ENCODE assay signal across 22 cellular contexts in the genomic region with DNA sequence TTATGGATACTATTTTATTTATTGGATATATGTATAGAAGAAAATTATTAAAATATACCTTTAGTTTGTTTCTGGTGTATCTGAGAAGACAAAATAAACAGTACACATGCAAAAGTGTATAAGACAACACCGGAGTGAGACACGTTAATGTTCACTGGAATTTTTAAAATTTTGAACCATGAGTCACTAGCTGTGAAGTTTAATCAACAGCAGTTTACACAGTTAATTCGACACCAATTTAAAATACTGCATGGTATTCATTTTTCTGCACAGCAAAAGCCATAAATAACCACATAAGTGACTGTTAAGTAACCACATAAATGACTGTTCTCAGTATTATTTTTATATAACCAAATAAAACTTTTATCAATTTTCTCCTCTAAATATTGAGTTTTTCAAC.
DNase-seq lines count a peak whose midpoint lies in the region; ATAC-seq lines count a peak whose summit lies in the region.
"Had no signal": no experiment of that assay in that cellular context is flagged by ENCODE, and none has a peak within 500 bp of the region (broad histone marks: within the 10 kb centered on the region; RNA-seq: fewer than 3 reads in every experiment).

No MANE protein-coding gene starts in this region.

- no peak overlapping the region for H3K27ac Mint-ChIP-seq in activated T-cell treated with anti-CD3 and anti-CD28 coated beads, Interleukin-2, amount 50 U/mL, for 24 hours
- H3K27ac Mint-ChIP-seq: CD4-positive, alpha-beta T cell; IgD-negative memory B cell had no signal

- no peaks in the 10 kb centered on the region for H3K9me3 Mint-ChIP-seq in activated T-cell treated with anti-CD3 and anti-CD28 coated beads, Interleukin-2, amount 50 U/mL, for 24 hours
- H3K9me3 Mint-ChIP-seq: CD4-positive, alpha-beta T cell had no signal

- H3K4me1 Mint-ChIP-seq in activated T-cell treated with anti-CD3 and anti-CD28 coated beads, Interleukin-2, amount 50 U/mL, for 24 hours (ENCODE audit: low read depth): no peaks in the 10 kb centered on the region

- DNase-seq in AG08395 (ENCODE audit: low spot score) (peak; percentile 4), LHCN-M2 (ENCODE audit: low read depth) (peak; percentile 33), astrocyte of the hippocampus (ENCODE audit: low read depth, low spot score) (peak; percentile 22), renal cortical epithelial cell (ENCODE audit: low read depth) (peak; percentile 58), SK-N-DZ (ENCODE audit: low spot score) (no peak), NCI-H2196 treated with DMSO at 0.1 percent for 48 hours (lab: John Stamatoyannopoulos, UW; ENCODE audit: unreplicated experiment) (no peak)
- no peak for DNase-seq in activated T-cell treated with anti-CD3 and anti-CD28 coated beads, Interleukin-2, amount 50 U/mL, for 24 hours
- DNase-seq: Caco-2; CD4-positive, alpha-beta T cell; DMS 273 treated with DMSO at 0.1 percent for 48 hours; DND-41; MG63; NCI-H1436; NCI-H2029; NCI-H226; NCI-H510A treated with DMSO at 0.1 percent for 48 hours; NCI-H774; Peyer's patch; SHP77 had no signal

- H3K36me3 Mint-ChIP-seq in activated T-cell treated with anti-CD3 and anti-CD28 coated beads, Interleukin-2, amount 50 U/mL, for 24 hours (ENCODE audit: low read depth): no peaks in the 10 kb centered on the region
- H3K36me3 Mint-ChIP-seq: IgD-negative memory B cell had no signal

- H3K27me3 Mint-ChIP-seq in activated T-cell treated with anti-CD3 and anti-CD28 coated beads, Interleukin-2, amount 50 U/mL, for 24 hours: no peaks in the 10 kb centered on the region
- H3K27me3 Mint-ChIP-seq: IgD-negative memory B cell had no signal

- H3K4me3 Mint-ChIP-seq in activated T-cell treated with anti-CD3 and anti-CD28 coated beads, Interleukin-2, amount 50 U/mL, for 24 hours: no peak overlapping the region
- H3K4me3 Mint-ChIP-seq: CD4-positive, alpha-beta T cell; IgD-negative memory B cell had no signal

- no peak for ATAC-seq in GM18870 (IDR thresholded peaks at IDR 0.05; ENCODE audit: unreplicated experiment)
- ATAC-seq: HCT116 had no signal

Comparison
In these comparisons a context has a peak if more than half of its experiments do, and no peak if none do; other contexts are left out.
1. DNase-seq: peak in AG08395 (single experiment), LHCN-M2 (single experiment), astrocyte of the hippocampus (single experiment) and renal cortical epithelial cell (single experiment); none in activated T-cell treated with anti-CD3 and anti-CD28 coated beads, Interleukin-2, amount 50 U/mL, for 24 hours (single experiment), SK-N-DZ (single experiment) and NCI-H2196 treated with DMSO at 0.1 percent for 48 hours (single experiment).